23 cellular contexts compared by ENCODE assay signal in genomic region chr1:239891621-239892358, GRCh38.
DNase-seq lines count a peak whose midpoint lies in the region; ATAC-seq, FAIRE-seq and TF ChIP-seq lines count a peak whose summit lies in the region.
"Had no signal": no experiment of that assay in that cellular context is flagged by ENCODE, and none has a peak within 500 bp of the region (broad histone marks: within the 10 kb centered on the region; RNA-seq: fewer than 3 reads in every experiment).

No MANE protein-coding gene starts in this region.

- no peaks in the 10 kb centered on the region for H3K27me3 ChIP-seq in small intestine (ENCODE audit: control insufficient read depth in 2 of 2, insufficient read depth in 2 of 2, low read length in 2 of 2)
- H3K27me3 ChIP-seq: BLaER1 treated with 17β-estradiol and CSF1 and Interleukin-3, amounts not matched to agents 10 nM and 100 nM had no signal

- TF ChIP-seq POLR2A in GM12891 (IDR thresholded peaks at IDR 0.05; ENCODE audit: low read depth, low read length) (no peak), erythroblast (IDR thresholded peaks at IDR 0.05; ENCODE audit: low read length) (no peak)

- no peak overlapping the region for H3K4me3 ChIP-seq in small intestine (ENCODE audit: low read depth in 1 of 2, low read length in 2 of 2)
- H3K4me3 ChIP-seq: BLaER1 treated with 17β-estradiol and CSF1 and Interleukin-3, amounts not matched to agents 10 nM and 100 nM had no signal

- no peaks in the 10 kb centered on the region for H3K9me3 ChIP-seq in small intestine (ENCODE audit: control insufficient read depth, low read depth)

- H3K27ac ChIP-seq in small intestine (ENCODE audit: low read depth in 1 of 2, low read length in 1 of 2), result no peak overlapping the region
- H3K27ac ChIP-seq: BLaER1 treated with 17β-estradiol and CSF1 and Interleukin-3, amounts not matched to agents 10 nM and 100 nM; KMS-11 had no signal

- no peak for DNase-seq in GM12891 (ENCODE audit: insufficient read length, low spot score)
- peak; percentile 78 to 91 for DNase-seq in erythroblast (lab: John Stamatoyannopoulos, UW)
- DNase-seq in small intestine, result peak; percentile 39
- DNase-seq in mucosa of gallbladder (ENCODE audit: low spot score), result no peak
- no peak for DNase-seq in CD1c-positive myeloid dendritic cell (ENCODE audit: extremely low spot score)
- DNase-seq: ACHN; Calu3; CD8-positive, alpha-beta T cell; EL; GF-D8; IMR-90; NCI-H1092 treated with DMSO at 0.1 percent for 48 hours; NCI-H1436 treated with DMSO at 0.1 percent for 48 hours; NCI-H1930; NCI-H2227 treated with DMSO at 0.1 percent for 48 hours; NCI-H510A; NCI-H774; PC-3; SHP77 had no signal

- H3K4me1 ChIP-seq in small intestine (ENCODE audit: control insufficient read depth in 2 of 2, insufficient read depth in 1 of 2, low read depth in 1 of 2, low read length in 1 of 2), result no peaks in the 10 kb centered on the region

- peak; percentile 82 for ATAC-seq in SK-N-SH treated with all-trans-retinoic acid at 6 μM for 48 hours
- ATAC-seq in HG02610 (IDR thresholded peaks at IDR 0.05; ENCODE audit: unreplicated experiment), result no peak
- ATAC-seq: CD8-positive, alpha-beta T cell had no signal

- no peaks in the 10 kb centered on the region for H3K36me3 ChIP-seq in small intestine (ENCODE audit: control insufficient read depth in 2 of 2, insufficient read depth in 2 of 2, low read length in 2 of 2)
- H3K36me3 ChIP-seq: BLaER1 treated with 17β-estradiol and CSF1 and Interleukin-3, amounts not matched to agents 10 nM and 100 nM had no signal

- 42 to 76% (median 60%) methylated on average over 5 of the region's 5 CpGs for WGBS in small intestine, 3 donors

- FAIRE-seq in GM12891 (lab: Jason Lieb, UNC) (peak; percentile 5), small intestine (lab: Jason Lieb, UNC) (no peak)

TF ChIP-seq in GM12891, 5 proteins besides CTCF, POLR2A, EP300 and RAD21:
- TF ChIP-seq POLR2AphosphoS5 (IDR thresholded peaks at IDR 0.05; ENCODE audit: low read depth, low read length) (no peak), POU2F2 (IDR thresholded peaks at IDR 0.05; ENCODE audit: low read depth, low read length) (no peak), SPI1 (IDR thresholded peaks at IDR 0.05; ENCODE audit: low read depth, low read length) (no peak), PAX5 (IDR thresholded peaks at IDR 0.05; ENCODE audit: insufficient read depth, low read length, severe bottlenecking) (no peak), TAF1 (IDR thresholded peaks at IDR 0.05; ENCODE audit: low read depth, low read length) (no peak)

TF ChIP-seq in SK-N-SH treated with all-trans-retinoic acid at 6 μM for 48 hours, 23 proteins besides CTCF, POLR2A, EP300 and RAD21:
- TF ChIP-seq TCF4 (CRISPR knock-in tag; IDR thresholded peaks at IDR 0.05; ENCODE audit: borderline replicate concordance) (peak; percentile 41; the same call in 1 of the 2 replicates), PPARA (CRISPR knock-in tag; IDR thresholded peaks at IDR 0.05; ENCODE audit: borderline replicate concordance) (no peak), ZFP30 (CRISPR knock-in tag; IDR thresholded peaks at IDR 0.05) (no peak), ZNF70 (CRISPR knock-in tag; IDR thresholded peaks at IDR 0.05) (no peak), TOX (CRISPR knock-in tag; IDR thresholded peaks at IDR 0.05; ENCODE audit: borderline replicate concordance) (peak; percentile 86), TSHZ2 (CRISPR knock-in tag; IDR thresholded peaks at IDR 0.05) (no peak), ZC3H10 (CRISPR knock-in tag; IDR thresholded peaks at IDR 0.05) (no peak), ARNTL (CRISPR knock-in tag; IDR thresholded peaks at IDR 0.05; ENCODE audit: borderline replicate concordance, low read depth) (no peak), POU6F1 (CRISPR knock-in tag; IDR thresholded peaks at IDR 0.05; ENCODE audit: borderline replicate concordance, low read depth) (0 out of 2 replicates have a peak, but pooled peaks have one; percentile 39), CSRNP3 (CRISPR knock-in tag; IDR thresholded peaks at IDR 0.05) (no peak), CREB5 (CRISPR knock-in tag; IDR thresholded peaks at IDR 0.05; ENCODE audit: low read depth) (no peak), RARB (CRISPR knock-in tag; IDR thresholded peaks at IDR 0.05) (peak; percentile 17; the same call in 1 of the 2 replicates), PATZ1 (CRISPR knock-in tag; IDR thresholded peaks at IDR 0.05; ENCODE audit: borderline replicate concordance) (no peak), BACH2 (CRISPR knock-in tag; IDR thresholded peaks at IDR 0.05; ENCODE audit: borderline replicate concordance) (no peak), CSDC2 (CRISPR knock-in tag; IDR thresholded peaks at IDR 0.05) (no peak)
TF ChIP-seq in SK-N-SH treated with all-trans-retinoic acid at 6 μM for 48 hours: peak in this region for 4.

Comparison
In these comparisons a context has a peak if more than half of its experiments do, and no peak if none do; other contexts are left out.
1. DNase-seq: peak in erythroblast (2 of 2) and small intestine (single experiment); none in GM12891 (single experiment), mucosa of gallbladder (single experiment) and CD1c-positive myeloid dendritic cell (single experiment).